Comparison of ENCODE assay signal across 8 cellular contexts in genomic region chr4:1809754-1810502, GRCh38. TPM values are rescaled to one million over a fixed set of nuclear protein-coding genes. Genes with fewer than 3 reads are reported as not detected.
DNase-seq lines count a peak whose midpoint lies in the region; ATAC-seq, FAIRE-seq and TF ChIP-seq lines count a peak whose summit lies in the region.

No MANE protein-coding gene starts in this region.

- peak; percentile 39 to 64 (median 51) for DNase-seq in CD8-positive, alpha-beta memory T cell
- peak; percentile 44 for DNase-seq in RCC 7860 (ENCODE audit: low spot score)
- DNase-seq in fibroblast of the aortic adventitia (ENCODE audit: low read depth): peak; percentile 55
- DNase-seq in neural progenitor cell (ENCODE audit: low spot score): peak; percentile 89
- DNase-seq in stromal cell of bone marrow (ENCODE audit: low read depth): peak; percentile 18

- no peaks in the 10 kb centered on the region for H3K4me1 Mint-ChIP-seq in CD8-positive, alpha-beta memory T cell
- H3K4me1 Mint-ChIP-seq in activated T-helper 17 cell treated with anti-CD3 and anti-CD28 coated beads, Interleukin-2, amount 50 U/mL, for 72 hours: no peaks in the 10 kb centered on the region
- no peaks in the 10 kb centered on the region for H3K4me1 Mint-ChIP-seq in neural progenitor cell

- H3K4me3 ChIP-seq in CD8-positive, alpha-beta memory T cell (ENCODE audit: low read length): no peak overlapping the region
- H3K4me3 ChIP-seq in fibroblast of the aortic adventitia (ENCODE audit: low read depth, low read length) (no peak overlapping the region), neural progenitor cell (no peak overlapping the region)

- H3K9ac ChIP-seq in neural progenitor cell: no peak overlapping the region

- no peak overlapping the region for H2AFZ ChIP-seq in neural progenitor cell (replicated peaks)

- POLR2A ChIA-PET in CD8-positive, alpha-beta memory T cell (lab: Charles Lee): no interaction called here

- H3K4me2 ChIP-seq in neural progenitor cell: no peak overlapping the region

- H3K27ac Mint-ChIP-seq in CD8-positive, alpha-beta memory T cell: no peak overlapping the region
- H3K27ac Mint-ChIP-seq in activated T-helper 17 cell treated with anti-CD3 and anti-CD28 coated beads, Interleukin-2, amount 50 U/mL, for 72 hours: no peak overlapping the region
- H3K27ac Mint-ChIP-seq in neural progenitor cell: no peak overlapping the region

- H3K9me3 Mint-ChIP-seq in CD8-positive, alpha-beta memory T cell: no peaks in the 10 kb centered on the region
- no peaks in the 10 kb centered on the region for H3K9me3 Mint-ChIP-seq in activated T-helper 17 cell treated with anti-CD3 and anti-CD28 coated beads, Interleukin-2, amount 50 U/mL, for 72 hours
- no peaks in the 10 kb centered on the region for H3K9me3 Mint-ChIP-seq in neural progenitor cell

- no peaks in the 10 kb centered on the region for H3K79me2 ChIP-seq in neural progenitor cell (ENCODE audit: low read depth)

- peak; percentile 85 for TF ChIP-seq CTCF in fibroblast of the aortic adventitia (IDR thresholded peaks at IDR 0.05; ENCODE audit: insufficient read depth, low read length)
- TF ChIP-seq CTCF in neural progenitor cell (IDR thresholded peaks at IDR 0.05): peak; percentile 92

- H3K4me1 ChIP-seq in CD8-positive, alpha-beta memory T cell (ENCODE audit: insufficient read depth, low read length): no peaks in the 10 kb centered on the region
- H3K4me1 ChIP-seq in neural progenitor cell: no peaks in the 10 kb centered on the region

- H3K36me3 Mint-ChIP-seq in CD8-positive, alpha-beta memory T cell: peaks cover 0 to 27% (median 3%) of the 10 kb centered on the region in 3 donors
- H3K36me3 Mint-ChIP-seq in activated T-helper 17 cell treated with anti-CD3 and anti-CD28 coated beads, Interleukin-2, amount 50 U/mL, for 72 hours (ENCODE audit: low read depth): peaks cover 16% of the 10 kb centered on the region
- H3K36me3 Mint-ChIP-seq in neural progenitor cell: peaks cover 1% of the 10 kb centered on the region

- no peaks in the 10 kb centered on the region for H3K27me3 ChIP-seq in CD8-positive, alpha-beta memory T cell (ENCODE audit: insufficient read depth, low read length, poor library complexity, severe bottlenecking)
- H3K27me3 ChIP-seq in neural progenitor cell: no peaks in the 10 kb centered on the region

- FAIRE-seq in RCC 7860 (lab: Jason Lieb, UNC): no peak

- H3K27ac ChIP-seq in CD8-positive, alpha-beta memory T cell (ENCODE audit: low read depth, low read length): no peak overlapping the region
- H3K27ac ChIP-seq in neural progenitor cell: no peak overlapping the region

- H3F3A ChIP-seq in neural progenitor cell (ENCODE audit: low read depth): peaks cover 12% of the 10 kb centered on the region

- no peaks in the 10 kb centered on the region for H3K36me3 ChIP-seq in CD8-positive, alpha-beta memory T cell (ENCODE audit: insufficient read depth, low read length)
- H3K36me3 ChIP-seq in neural progenitor cell: no peaks in the 10 kb centered on the region

- no peaks in the 10 kb centered on the region for H3K27me3 Mint-ChIP-seq in CD8-positive, alpha-beta memory T cell
- H3K27me3 Mint-ChIP-seq in activated T-helper 17 cell treated with anti-CD3 and anti-CD28 coated beads, Interleukin-2, amount 50 U/mL, for 72 hours: no peaks in the 10 kb centered on the region
- peaks cover 4% of the 10 kb centered on the region for H3K27me3 Mint-ChIP-seq in neural progenitor cell (ENCODE audit: insufficient read depth, low read depth)

- no peak overlapping the region for H3K4me3 Mint-ChIP-seq in CD8-positive, alpha-beta memory T cell
- H3K4me3 Mint-ChIP-seq in activated T-helper 17 cell treated with anti-CD3 and anti-CD28 coated beads, Interleukin-2, amount 50 U/mL, for 72 hours: no peak overlapping the region
- H3K4me3 Mint-ChIP-seq in neural progenitor cell: no peak overlapping the region

- peaks cover 9% of the 10 kb centered on the region for H4K20me1 ChIP-seq in neural progenitor cell (ENCODE audit: low read depth)

- CTCF ChIA-PET in CD8-positive, alpha-beta memory T cell (lab: Charles Lee): interaction anchor here (1.1 to 2.4 kb wide), 4 partner anchors 63 to 117 kb away, joined by 4 to 18 read pairs (median 8); no protein-coding TSS in a partner anchor

- ATAC-seq in HG02852 (IDR thresholded peaks at IDR 0.05; ENCODE audit: unreplicated experiment) (peak; percentile 41), GM21515 (IDR thresholded peaks at IDR 0.05; ENCODE audit: unreplicated experiment) (no peak)
- ATAC-seq in activated T-helper 17 cell treated with anti-CD3 and anti-CD28 coated beads, Interleukin-2, amount 50 U/mL, for 72 hours (replicated peaks): peak; percentile 89

- no peaks in the 10 kb centered on the region for H3K9me3 ChIP-seq in CD8-positive, alpha-beta memory T cell (ENCODE audit: low read length)
- H3K9me3 ChIP-seq in neural progenitor cell (ENCODE audit: low read depth): no peaks in the 10 kb centered on the region

RNA-seq across cellular contexts. Expression of gene FGFR3, which starts 16.8 kb away (rescaled TPM):
- total RNA-seq in CD8-positive, alpha-beta memory T cell: under 1 TPM in 1 of 2 experiments, not detected in 1; 0.07 TPM
- polyA plus RNA-seq in CD8-positive, alpha-beta memory T cell: not detected
- under 1 TPM in 1 of 2 donors, not detected in 1; 0.05 TPM for total RNA-seq in activated T-helper 17 cell treated with anti-CD3 and anti-CD28 coated beads, Interleukin-2, amount 50 U/mL, for 72 hours
- total RNA-seq in fibroblast of the aortic adventitia (ENCODE audit: low replicate concordance) (0.33 and 0.45 TPM in 2 replicates), neural progenitor cell (ENCODE audit: low replicate concordance) (4.8 and 17.0 TPM in 2 replicates)

RNA-seq across cellular contexts. Expression of gene LETM1, which starts 46.0 kb away (rescaled TPM):
- 10 to 100 TPM; 85.4 to 87.3 TPM for total RNA-seq in CD8-positive, alpha-beta memory T cell
- polyA plus RNA-seq in CD8-positive, alpha-beta memory T cell: 15.5 TPM
- total RNA-seq in activated T-helper 17 cell treated with anti-CD3 and anti-CD28 coated beads, Interleukin-2, amount 50 U/mL, for 72 hours: 10 to 100 TPM; 21.3 to 71.0 TPM
- total RNA-seq in fibroblast of the aortic adventitia (ENCODE audit: low replicate concordance) (51.1 and 51.7 TPM in 2 replicates), neural progenitor cell (ENCODE audit: low replicate concordance) (16.9 and 34.8 TPM in 2 replicates)

Comparison
In these comparisons a context has a peak if more than half of its experiments do, and no peak if none do; other contexts are left out.
1. DNase-seq: peak in every context shown above with its lines; median percentile 89 in neural progenitor cell; 55 in fibroblast of the aortic adventitia; 51 in CD8-positive, alpha-beta memory T cell; 44 in RCC 7860; 18 in stromal cell of bone marrow.